Comparison of ENCODE assay signal across 31 cellular contexts in genomic region chr20:60420676-60421229, GRCh38.
"Had no signal": no experiment of that assay in that cellular context is flagged by ENCODE, and none has a peak within 500 bp of the region (broad histone marks: within the 10 kb centered on the region; RNA-seq: fewer than 3 reads in every experiment).

No MANE protein-coding gene starts in this region.

- H3K9me3 ChIP-seq: adrenal gland, body of pancreas, breast epithelium, SJCRH30 had no signal

- H3K4me1 ChIP-seq: adrenal gland, body of pancreas, breast epithelium, SJCRH30 had no signal

- H3K4me2 ChIP-seq: KMS-11 had no signal

- H3K36me3 ChIP-seq: adrenal gland, breast epithelium, SJCRH30, WERI-Rb-1 had no signal

- DNase-seq: activated CD4-positive, alpha-beta memory T cell treated with anti-CD3 and anti-CD28 coated beads for 36 hours; activated CD4-positive, alpha-beta T cell treated with anti-CD3 and anti-CD28 coated beads, Interleukin-2, amount 10 ng/mL, durations not matched to agents 7 days and 5 days; activated CD4-positive, CD25-positive, alpha-beta regulatory T cell; activated CD8-positive, alpha-beta memory T cell treated with anti-CD3 and anti-CD28 coated beads, Interleukin-2, amount 50 U/mL, for 4 hours; activated gamma-delta T cell treated with Interleukin-2 at 50 U/mL for 16 hours; activated naive CD4-positive, alpha-beta T cell treated with anti-CD3 and anti-CD28 coated beads for 36 hours; activated T-cell treated with anti-CD3 and anti-CD28 coated beads for 4 hours; activated T-cell treated with anti-CD3 and anti-CD28 coated beads, Interleukin-2, amount 50 U/mL, for 4 hours; adrenal gland; body of pancreas; central memory CD4-positive, alpha-beta T cell; NCI-H1092 treated with DMSO at 0.1 percent for 48 hours; NCI-H1417; NCI-H187 treated with DMSO at 0.1 percent for 48 hours; NCI-H2081; NCI-H2171 treated with DMSO at 0.1 percent for 48 hours; NCI-H2227 treated with DMSO at 0.1 percent for 48 hours; NCI-H446; NCI-H510A treated with DMSO at 0.1 percent for 48 hours; NCI-H69; NCI-H82; RPMI8226; SHP77; SJCRH30; T1000; WERI-Rb-1 had no signal

- H3K27ac ChIP-seq: adrenal gland, body of pancreas, breast epithelium, KMS-11, SJCRH30, SK-N-MC, WERI-Rb-1 had no signal

- ATAC-seq: activated naive CD4-positive, alpha-beta T cell treated with anti-CD3 and anti-CD28 coated beads, Interleukin-2, amount 50 U/mL, for 72 hours; activated T-cell treated with anti-CD3 and anti-CD28 coated beads, Interleukin-2, amount 50 U/mL, for 4 hours; body of pancreas; Panc1 had no signal

- H3K4me3 ChIP-seq: adrenal gland, body of pancreas, breast epithelium, SJCRH30, SK-N-MC had no signal

- H3K9ac ChIP-seq: KMS-11 had no signal

- H3K27me3 ChIP-seq: adrenal gland, body of pancreas, breast epithelium had no signal
